ENCODE assay signal across 24 cellular contexts in genomic region chr3:186160691-186161243, GRCh38.
"Had no signal": no experiment of that assay in that cellular context is flagged by ENCODE, and none has a peak within 500 bp of the region (broad histone marks: within the 10 kb centered on the region; RNA-seq: fewer than 3 reads in every experiment).

No MANE protein-coding gene starts in this region.

- H3K36me3 Mint-ChIP-seq: activated naive CD8-positive, alpha-beta T cell treated with anti-CD3 and anti-CD28 coated beads for 36 hours; immature natural killer cell; natural killer cell treated with Interleukin-12 subunit alpha and Interleukin-12 subunit beta and Interleukin-15 and Interleukin-18, amount 100 ng/mL, for 72 hours; T-cell had no signal

- H3K4me3 ChIP-seq: cardiac muscle cell, transverse colon had no signal

- H3K4me1 ChIP-seq: transverse colon had no signal

- ATAC-seq: left ventricle myocardium superior; natural killer cell treated with Interleukin-12 subunit alpha and Interleukin-12 subunit beta and Interleukin-15 and Interleukin-18, amount 100 ng/mL, for 72 hours; stimulated activated naive B cell treated with anti-CD40 and anti-IgM and Interleukin-4, amounts not matched to agents 10 μg/mL and 1 μg/mL and 100 μg/mL, for 72 hours; T-cell had no signal

- H3K27ac Mint-ChIP-seq: activated CD4-positive, alpha-beta T cell treated with anti-CD3 and anti-CD28 coated beads, Interleukin-2, amount 10 ng/mL, durations not matched to agents 7 days and 5 days; activated naive CD8-positive, alpha-beta T cell treated with anti-CD3 and anti-CD28 coated beads for 36 hours; activated T-cell treated with anti-CD3 and anti-CD28 coated beads, Interleukin-2, amount 50 U/mL, for 24 hours; activated T-helper 2 cell treated with anti-CD3 and anti-CD28 coated beads, Interferon-gamma antibody, Interleukin-2, Interleukin-4, amounts not matched to agents 10 μg/mL and 5 μg/mL and 100 μg/mL, durations not matched to agents 14 hours and 24 hours and 36 hours; immature natural killer cell; progenitor cell of endocrine pancreas; stimulated activated naive B cell treated with anti-CD40 and anti-IgM and Interleukin-4, amounts not matched to agents 10 μg/mL and 1 μg/mL and 100 μg/mL, for 72 hours; T-cell; T-helper 2 cell treated with Interferon-gamma antibody and Interleukin-4, amounts not matched to agents 5 μg/mL and 100 μg/mL, for 36 hours had no signal

- H3K27me3 ChIP-seq: cardiac muscle cell had no signal

- H3K4me1 Mint-ChIP-seq: activated CD4-positive, alpha-beta T cell treated with anti-CD3 and anti-CD28 coated beads, Interleukin-2, amount 10 ng/mL, durations not matched to agents 7 days and 5 days; activated naive CD8-positive, alpha-beta T cell treated with anti-CD3 and anti-CD28 coated beads for 36 hours; immature natural killer cell; stimulated activated naive B cell treated with anti-CD40 and anti-IgM and Interleukin-4, amounts not matched to agents 10 μg/mL and 1 μg/mL and 100 μg/mL, for 72 hours; T-cell had no signal

- H3K9me3 Mint-ChIP-seq: activated CD4-positive, alpha-beta T cell treated with anti-CD3 and anti-CD28 coated beads, Interleukin-2, amount 10 ng/mL, durations not matched to agents 7 days and 5 days; activated naive CD8-positive, alpha-beta T cell treated with anti-CD3 and anti-CD28 coated beads for 36 hours; activated T-cell treated with anti-CD3 and anti-CD28 coated beads, Interleukin-2, amount 50 U/mL, for 24 hours; activated T-helper 2 cell treated with anti-CD3 and anti-CD28 coated beads, Interferon-gamma antibody, Interleukin-2, Interleukin-4, amounts not matched to agents 10 μg/mL and 5 μg/mL and 100 μg/mL, durations not matched to agents 14 hours and 24 hours and 36 hours; immature natural killer cell; natural killer cell treated with Interleukin-12 subunit alpha and Interleukin-12 subunit beta and Interleukin-15 and Interleukin-18, amount 100 ng/mL, for 72 hours; stimulated activated naive B cell treated with anti-CD40 and anti-IgM and Interleukin-4, amounts not matched to agents 10 μg/mL and 1 μg/mL and 100 μg/mL, for 72 hours; T-cell; T-helper 2 cell treated with Interferon-gamma antibody and Interleukin-4, amounts not matched to agents 5 μg/mL and 100 μg/mL, for 36 hours had no signal

- H3K4me3 Mint-ChIP-seq: activated CD4-positive, alpha-beta T cell treated with anti-CD3 and anti-CD28 coated beads, Interleukin-2, amount 10 ng/mL, durations not matched to agents 7 days and 5 days; activated naive CD8-positive, alpha-beta T cell treated with anti-CD3 and anti-CD28 coated beads for 36 hours; activated T-cell treated with anti-CD3 and anti-CD28 coated beads, Interleukin-2, amount 50 U/mL, for 24 hours; immature natural killer cell; natural killer cell treated with Interleukin-12 subunit alpha and Interleukin-12 subunit beta and Interleukin-15 and Interleukin-18, amount 100 ng/mL, for 72 hours; stimulated activated naive B cell treated with anti-CD40 and anti-IgM and Interleukin-4, amounts not matched to agents 10 μg/mL and 1 μg/mL and 100 μg/mL, for 72 hours; T-cell; T-helper 2 cell treated with Interferon-gamma antibody and Interleukin-4, amounts not matched to agents 5 μg/mL and 100 μg/mL, for 36 hours had no signal

- H3K9me3 ChIP-seq: transverse colon had no signal

- H3K36me3 ChIP-seq: cardiac muscle cell, transverse colon had no signal

- DNase-seq: activated CD4-positive, alpha-beta T cell treated with anti-CD3 and anti-CD28 coated beads, Interleukin-2, amount 10 ng/mL, durations not matched to agents 7 days and 5 days; activated CD4-positive, CD25-positive, alpha-beta regulatory T cell treated with anti-CD3 and anti-CD28 coated beads, Interleukin-2, amount 50 U/mL, for 72 hours; activated CD8-positive, alpha-beta memory T cell treated with anti-CD3 and anti-CD28 coated beads, Interleukin-2, amount 50 U/mL, for 4 hours; activated naive CD4-positive, alpha-beta T cell treated with Interleukin-2 at 50 U/mL for 16 hours; activated naive CD8-positive, alpha-beta T cell treated with anti-CD3 and anti-CD28 coated beads for 36 hours; activated T-cell treated with anti-CD3 and anti-CD28 coated beads, Interleukin-2, amount 50 U/mL, for 24 hours; amniotic stem cell; foreskin melanocyte; immature natural killer cell; left ventricle myocardium superior; mammary epithelial cell; retina; stimulated activated CD4-positive, alpha-beta T cell treated with anti-CD3 and anti-CD28 coated beads, Interleukin-2, amount 100 ng/mL, for 48 hours; stimulated activated CD8-positive, alpha-beta memory T cell treated with anti-CD3 and anti-CD28 coated beads, Interleukin-4, amount 100 ng/mL, for 48 hours; stimulated activated naive B cell treated with anti-CD40 and anti-IgM and Interleukin-4, amounts not matched to agents 10 μg/mL and 1 μg/mL and 100 μg/mL, for 72 hours; T-cell; transverse colon had no signal

- H3K27ac ChIP-seq: cardiac muscle cell, epithelial cell of prostate, transverse colon, VCaP had no signal
